Comparison of ENCODE assay signal across 20 cellular contexts in the genomic region with DNA sequence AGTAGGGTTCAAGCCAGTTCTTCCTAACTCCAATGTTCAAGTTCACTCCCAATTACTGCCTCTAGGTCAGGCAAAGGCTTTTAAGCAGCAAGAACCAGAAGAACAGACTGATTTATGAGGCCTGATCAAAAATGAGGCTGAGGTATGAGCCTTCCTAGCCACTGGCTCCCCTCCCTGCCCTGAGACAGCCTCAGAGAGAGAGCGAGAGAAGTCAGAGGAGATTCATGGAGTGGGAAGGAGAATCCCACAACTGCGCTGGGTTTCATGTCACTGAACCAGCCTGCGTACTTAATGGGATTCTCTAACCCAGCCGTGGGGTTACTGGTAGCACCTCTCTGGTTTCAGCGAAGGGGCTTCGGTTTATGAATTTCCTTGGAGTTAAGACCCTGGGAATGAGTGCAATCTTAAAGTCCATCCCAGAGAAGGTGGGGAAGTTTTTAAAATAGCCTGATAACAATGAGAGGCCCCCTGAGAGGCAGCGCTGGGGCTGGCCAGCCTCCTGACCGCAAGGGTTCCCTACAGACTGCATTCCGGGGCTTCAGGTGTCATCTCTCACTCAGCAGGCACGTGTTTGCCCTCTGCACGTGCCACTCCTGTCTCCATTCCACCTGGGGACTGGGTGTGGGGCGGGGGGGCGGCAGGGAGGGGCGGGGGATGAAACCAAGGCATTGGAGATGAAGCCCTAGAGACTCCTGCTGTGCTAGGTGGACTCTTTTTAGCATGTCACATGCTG. TPM values are rescaled to one million over a fixed set of nuclear protein-coding genes. Genes with fewer than 3 reads are reported as not detected.
DNase-seq lines count a peak whose midpoint lies in the region; ATAC-seq, FAIRE-seq and TF ChIP-seq lines count a peak whose summit lies in the region.
"Had no signal": no experiment of that assay in that cellular context is flagged by ENCODE, and none has a peak within 500 bp of the region (broad histone marks: within the 10 kb centered on the region; RNA-seq: fewer than 3 reads in every experiment).

No MANE protein-coding gene starts in this region.

- H3K36me3 ChIP-seq in astrocyte (ENCODE audit: insufficient read depth, low read length) = no peaks in the 10 kb centered on the region
- no peaks in the 10 kb centered on the region for H3K36me3 ChIP-seq in CD8-positive, alpha-beta T cell (ENCODE audit: insufficient read depth, low read length)

- no peak for TF ChIP-seq CTCF in astrocyte (IDR thresholded peaks at IDR 0.05; ENCODE audit: insufficient read depth, low read depth, low read length)
- no peak for TF ChIP-seq CTCF in nephron progenitor cell (IDR thresholded peaks at IDR 0.05)
- TF ChIP-seq CTCF in CD8-positive, alpha-beta T cell (IDR thresholded peaks at IDR 0.05) = no peak

- intact Hi-C loops in CD8-positive, alpha-beta T cell (cut with DNase I, micrococcal nuclease) = loop anchor here in 1 of 2 experiments (5.0 kb wide), 1 partner anchor 48 kb away; no protein-coding TSS in a partner anchor

- no peak overlapping the region for H3K27ac ChIP-seq in astrocyte (ENCODE audit: low read depth, low read length)
- no peak overlapping the region for H3K27ac ChIP-seq in CD8-positive, alpha-beta T cell (ENCODE audit: low read depth, low read length)
- H3K27ac ChIP-seq: skin epidermis had no signal

- peak overlapping the region; percentile 17 for H3K4me2 ChIP-seq in astrocyte (ENCODE audit: low read length)

- no peaks in the 10 kb centered on the region for H3K27me3 ChIP-seq in astrocyte (ENCODE audit: insufficient read depth, low read length)
- H3K27me3 ChIP-seq in CD8-positive, alpha-beta T cell (ENCODE audit: insufficient read depth, low read length) = no peaks in the 10 kb centered on the region

- CTCF ChIA-PET in CD8-positive, alpha-beta T cell (lab: Charles Lee) = no interaction called here

- no peak overlapping the region for H3K4me3 ChIP-seq in astrocyte (ENCODE audit: insufficient read depth, low read depth, low read length)
- no peak overlapping the region for H3K4me3 ChIP-seq in CD8-positive, alpha-beta T cell (ENCODE audit: low read depth, low read length)
- H3K4me3 ChIP-seq: lung, skin epidermis had no signal

- H3K4me3 Mint-ChIP-seq in astrocyte (ENCODE audit: unreplicated experiment) (no peak overlapping the region), nephron progenitor cell (peak overlapping the region; percentile 55)
- H3K4me3 Mint-ChIP-seq in CD8-positive, alpha-beta T cell = no peak overlapping the region
- H3K4me3 Mint-ChIP-seq: activated naive CD8-positive, alpha-beta T cell treated with anti-CD3 and anti-CD28 coated beads, Interleukin-2, amount 50 U/mL, for 24 hours; activated T-cell treated with anti-CD3 and anti-CD28 coated beads, Interleukin-2, amount 50 U/mL, for 72 hours; immature natural killer cell; naive B cell; T-helper 2 cell treated with Interferon-gamma antibody and Interleukin-4, amounts not matched to agents 5 μg/mL and 100 μg/mL, for 36 hours had no signal

- ATAC-seq in HG02885 (IDR thresholded peaks at IDR 0.05; ENCODE audit: poor library complexity, unreplicated experiment) (no peak), HG02970 (IDR thresholded peaks at IDR 0.05; ENCODE audit: low FRiP score, unreplicated experiment) (no peak)
- ATAC-seq in CD8-positive, alpha-beta T cell = no peak
- ATAC-seq: activated naive CD8-positive, alpha-beta T cell treated with anti-CD3 and anti-CD28 coated beads, Interleukin-2, amount 50 U/mL, for 24 hours; activated T-cell treated with anti-CD3 and anti-CD28 coated beads, Interleukin-2, amount 50 U/mL, for 72 hours had no signal

- H3K27ac Mint-ChIP-seq in astrocyte (ENCODE audit: unreplicated experiment) = no peak overlapping the region
- no peak overlapping the region for H3K27ac Mint-ChIP-seq in nephron progenitor cell
- no peak overlapping the region for H3K27ac Mint-ChIP-seq in CD8-positive, alpha-beta T cell
- H3K27ac Mint-ChIP-seq: activated naive CD8-positive, alpha-beta T cell treated with anti-CD3 and anti-CD28 coated beads, Interleukin-2, amount 50 U/mL, for 24 hours; activated T-cell treated with anti-CD3 and anti-CD28 coated beads, Interleukin-2, amount 50 U/mL, for 72 hours; immature natural killer cell; T-helper 2 cell treated with Interferon-gamma antibody and Interleukin-4, amounts not matched to agents 5 μg/mL and 100 μg/mL, for 36 hours had no signal

- peaks cover 18% of the 10 kb centered on the region for H3K4me1 ChIP-seq in astrocyte (ENCODE audit: insufficient read depth, low read length)
- no peaks in the 10 kb centered on the region for H3K4me1 ChIP-seq in CD8-positive, alpha-beta T cell (ENCODE audit: insufficient read depth, low read length)

- H3K9ac ChIP-seq in astrocyte (ENCODE audit: low read length) = no peak overlapping the region

- no peaks in the 10 kb centered on the region for H3K9me3 ChIP-seq in astrocyte (ENCODE audit: insufficient read depth, low read depth, low read length)
- H3K9me3 ChIP-seq in CD8-positive, alpha-beta T cell (ENCODE audit: low read length) = no peaks in the 10 kb centered on the region

- POLR2A ChIA-PET in CD8-positive, alpha-beta T cell (lab: Charles Lee) = no interaction called here

- H3K27me3 Mint-ChIP-seq in astrocyte (ENCODE audit: low read depth, unreplicated experiment) (peaks cover 14% of the 10 kb centered on the region), nephron progenitor cell (ENCODE audit: low read depth, poor library complexity) (peaks cover 67% of the 10 kb centered on the region)
- peaks cover 22% of the 10 kb centered on the region for H3K27me3 Mint-ChIP-seq in CD8-positive, alpha-beta T cell (ENCODE audit: low read depth)

- no peak overlapping the region for H2AFZ ChIP-seq in astrocyte (ENCODE audit: low read depth, low read length)

- no peaks in the 10 kb centered on the region for H3K79me2 ChIP-seq in astrocyte (ENCODE audit: insufficient read depth, low read length)

- H3K9me3 Mint-ChIP-seq in astrocyte (ENCODE audit: unreplicated experiment) = peaks cover 2% of the 10 kb centered on the region
- H3K9me3 Mint-ChIP-seq in nephron progenitor cell = no peaks in the 10 kb centered on the region
- H3K9me3 Mint-ChIP-seq in CD8-positive, alpha-beta T cell = no peaks in the 10 kb centered on the region
- H3K9me3 Mint-ChIP-seq: activated naive CD8-positive, alpha-beta T cell treated with anti-CD3 and anti-CD28 coated beads, Interleukin-2, amount 50 U/mL, for 24 hours; activated T-cell treated with anti-CD3 and anti-CD28 coated beads, Interleukin-2, amount 50 U/mL, for 72 hours; T-helper 2 cell treated with Interferon-gamma antibody and Interleukin-4, amounts not matched to agents 5 μg/mL and 100 μg/mL, for 36 hours had no signal

- peak; percentile 53 for DNase-seq in DMS79 treated with DMSO at 0.1 percent for 48 hours (lab: John Stamatoyannopoulos, UW)
- peak; percentile 9 to 65 for DNase-seq in NCI-H187 (lab: John Stamatoyannopoulos, UW)
- peak; percentile 41 for DNase-seq in astrocyte (ENCODE audit: low read depth)
- peak; percentile 15 for DNase-seq in nephron progenitor cell
- DNase-seq in CD8-positive, alpha-beta T cell = no peak
- no peak for DNase-seq in nucleus accumbens (lab: John Stamatoyannopoulos, UW)
- DNase-seq: activated naive CD8-positive, alpha-beta T cell treated with anti-CD3 and anti-CD28 coated beads, Interleukin-2, amount 50 U/mL, for 24 hours; activated T-cell treated with anti-CD3 and anti-CD28 coated beads, Interleukin-2, amount 50 U/mL, for 72 hours; immature natural killer cell; naive B cell; NCI-H146; NCI-H510A; stimulated activated CD8-positive, alpha-beta memory T cell treated with anti-CD3 and anti-CD28 coated beads, Interleukin-4, amount 100 ng/mL, for 48 hours had no signal

- H3K4me1 Mint-ChIP-seq in astrocyte (ENCODE audit: low read depth, unreplicated experiment) (peaks cover 21% of the 10 kb centered on the region), nephron progenitor cell (peaks cover 33% of the 10 kb centered on the region)
- peaks cover 3% of the 10 kb centered on the region for H3K4me1 Mint-ChIP-seq in CD8-positive, alpha-beta T cell (ENCODE audit: low read depth)

- FAIRE-seq in astrocyte (lab: Jason Lieb, UNC) = no peak
- FAIRE-seq: G401.6, HTR-8/SVneo had no signal

- H4K20me1 ChIP-seq in astrocyte (ENCODE audit: insufficient read depth, low read length) = no peaks in the 10 kb centered on the region

- H3K36me3 Mint-ChIP-seq in astrocyte (ENCODE audit: low read depth, unreplicated experiment) (no peaks in the 10 kb centered on the region), nephron progenitor cell (ENCODE audit: low read depth) (no peaks in the 10 kb centered on the region)
- H3K36me3 Mint-ChIP-seq in CD8-positive, alpha-beta T cell = no peaks in the 10 kb centered on the region
- H3K36me3 Mint-ChIP-seq: immature natural killer cell, naive B cell had no signal

RNA-seq across cellular contexts. Expression of a gene that starts 6.1 kb away (rescaled TPM):
- total RNA-seq in astrocyte = 4.2 and 12.5 TPM in 2 replicates
- not detected for total RNA-seq in CD8-positive, alpha-beta T cell

Comparison
In these comparisons a context has a peak if more than half of its experiments do, and no peak if none do; other contexts are left out.
1. DNase-seq: peak in DMS79 treated with DMSO at 0.1 percent for 48 hours (single experiment), NCI-H187 (2 of 2), astrocyte (single experiment) and nephron progenitor cell (single experiment); none in CD8-positive, alpha-beta T cell (0 of 7) and nucleus accumbens (0 of 56).